Comparison of ENCODE assay signal across 1 cellular context in genomic region chr13:30406779-30407416, GRCh38.
TF ChIP-seq lines count a peak whose summit lies in the region.

No MANE protein-coding gene starts in this region.

TF ChIP-seq in H1, 55 proteins besides CTCF, POLR2A, EP300 and RAD21:
- TF ChIP-seq KDM4A (IDR thresholded peaks at IDR 0.05; ENCODE audit: low read depth, low read length, severe bottlenecking): no peak
- no peak for TF ChIP-seq CHD7 (IDR thresholded peaks at IDR 0.05; ENCODE audit: insufficient replicate concordance, low read length)
- no peak for TF ChIP-seq CHD1 (IDR thresholded peaks at IDR 0.05; ENCODE audit: low read depth, low read length)
- no peak for TF ChIP-seq NANOG (IDR thresholded peaks at IDR 0.05; ENCODE audit: insufficient read depth, low read depth, low read length, poor library complexity, severe bottlenecking)
- TF ChIP-seq RXRA (IDR thresholded peaks at IDR 0.05; ENCODE audit: insufficient read depth, low read depth, low read length): no peak
- no peak for TF ChIP-seq SP1 (IDR thresholded peaks at IDR 0.05; ENCODE audit: low read depth, low read length)
- no peak for TF ChIP-seq NRF1 (IDR thresholded peaks at IDR 0.05; ENCODE audit: low read depth, low read length)
- TF ChIP-seq CBX5 (IDR thresholded peaks at IDR 0.05; ENCODE audit: low read depth, low read length): no peak
- no peak for TF ChIP-seq EGR1 (IDR thresholded peaks at IDR 0.05; ENCODE audit: borderline replicate concordance, low read depth, low read length)
- no peak for TF ChIP-seq SIRT6 (IDR thresholded peaks at IDR 0.05; ENCODE audit: low read length)
